In genomic region chr6:34020278-34020677, GRCh38 we compare ENCODE assay signal across 34 cellular contexts.
"Had no signal": no experiment of that assay in that cellular context is flagged by ENCODE, and none has a peak within 500 bp of the region (broad histone marks: within the 10 kb centered on the region; RNA-seq: fewer than 3 reads in every experiment).

No MANE protein-coding gene starts in this region.

- H3K9me3 ChIP-seq: adrenal gland, ascending aorta, breast epithelium, gastrocnemius medialis had no signal

- H3K4me1 ChIP-seq: adrenal gland, ascending aorta, breast epithelium, esophagus muscularis mucosa, foreskin keratinocyte, gastrocnemius medialis had no signal

- H3K9me3 Mint-ChIP-seq: activated CD4-positive, alpha-beta memory T cell treated with anti-CD3 and anti-CD28 coated beads for 36 hours; activated CD4-positive, alpha-beta T cell treated with anti-CD3 and anti-CD28 coated beads, Interleukin-2, amount 10 ng/mL, durations not matched to agents 24 days and 14 days; activated naive CD4-positive, alpha-beta T cell treated with anti-CD3 and anti-CD28 coated beads for 36 hours; activated naive CD4-positive, alpha-beta T cell treated with anti-CD3 and anti-CD28 coated beads, Interleukin-2, amount 50 U/mL, for 24 hours; activated naive CD8-positive, alpha-beta T cell treated with anti-CD3 and anti-CD28 coated beads for 36 hours; activated naive CD8-positive, alpha-beta T cell treated with anti-CD3 and anti-CD28 coated beads, Interleukin-2, amount 50 U/mL, for 24 hours; activated T-helper 1 cell treated with anti-CD3 and anti-CD28 coated beads, Interleukin-12 subunit alpha, Interleukin-12 subunit beta, Interleukin-2, Interleukin-4 antibody, amounts not matched to agents 30 ng/mL and 10 ng/mL and 1 ng/mL, durations not matched to agents 14 hours and 24 hours and 36 hours; activated T-helper 2 cell treated with anti-CD3 and anti-CD28 coated beads, Interferon-gamma antibody, Interleukin-2, Interleukin-4, amounts not matched to agents 10 μg/mL and 5 μg/mL and 100 μg/mL, durations not matched to agents 14 hours and 24 hours and 36 hours; effector memory CD8-positive, alpha-beta T cell had no signal

- H3K27me3 ChIP-seq: adrenal gland, ascending aorta, breast epithelium, cardiac muscle cell had no signal

- H3K4me3 Mint-ChIP-seq: activated CD4-positive, alpha-beta memory T cell treated with anti-CD3 and anti-CD28 coated beads for 36 hours; activated CD4-positive, alpha-beta T cell treated with anti-CD3 and anti-CD28 coated beads for 36 hours; activated CD4-positive, alpha-beta T cell treated with anti-CD3 and anti-CD28 coated beads, Interleukin-2, amount 10 ng/mL, durations not matched to agents 24 days and 14 days; activated CD8-positive, alpha-beta memory T cell treated with anti-CD3 and anti-CD28 coated beads, Interleukin-2, amount 10 ng/mL, durations not matched to agents 7 days and 5 days; activated CD8-positive, alpha-beta T cell treated with anti-CD3 and anti-CD28 coated beads, Interleukin-2, amount 10 ng/mL, durations not matched to agents 7 days and 5 days; activated naive CD4-positive, alpha-beta T cell treated with anti-CD3 and anti-CD28 coated beads for 36 hours; activated naive CD4-positive, alpha-beta T cell treated with anti-CD3 and anti-CD28 coated beads, Interleukin-2, amount 50 U/mL, for 24 hours; activated naive CD8-positive, alpha-beta T cell treated with anti-CD3 and anti-CD28 coated beads for 36 hours; activated naive CD8-positive, alpha-beta T cell treated with anti-CD3 and anti-CD28 coated beads, Interleukin-2, amount 50 U/mL, for 24 hours; activated T-helper 1 cell treated with anti-CD3 and anti-CD28 coated beads, Interleukin-12 subunit alpha, Interleukin-12 subunit beta, Interleukin-2, Interleukin-4 antibody, amounts not matched to agents 30 ng/mL and 10 ng/mL and 1 ng/mL, durations not matched to agents 14 hours and 24 hours and 36 hours; brain; effector memory CD8-positive, alpha-beta T cell had no signal

- H3K27ac ChIP-seq: adrenal gland, ascending aorta, breast epithelium, cardiac muscle cell, coronary artery, esophagus muscularis mucosa, foreskin keratinocyte, gastrocnemius medialis had no signal

- H3K27ac Mint-ChIP-seq: activated CD4-positive, alpha-beta memory T cell treated with anti-CD3 and anti-CD28 coated beads for 36 hours; activated CD4-positive, alpha-beta T cell treated with anti-CD3 and anti-CD28 coated beads for 36 hours; activated CD4-positive, alpha-beta T cell treated with anti-CD3 and anti-CD28 coated beads, Interleukin-2, amount 10 ng/mL, durations not matched to agents 24 days and 14 days; activated CD8-positive, alpha-beta memory T cell treated with anti-CD3 and anti-CD28 coated beads, Interleukin-2, amount 10 ng/mL, durations not matched to agents 7 days and 5 days; activated CD8-positive, alpha-beta T cell treated with anti-CD3 and anti-CD28 coated beads, Interleukin-2, amount 10 ng/mL, durations not matched to agents 7 days and 5 days; activated naive CD4-positive, alpha-beta T cell treated with anti-CD3 and anti-CD28 coated beads for 36 hours; activated naive CD4-positive, alpha-beta T cell treated with anti-CD3 and anti-CD28 coated beads, Interleukin-2, amount 50 U/mL, for 24 hours; activated naive CD8-positive, alpha-beta T cell treated with anti-CD3 and anti-CD28 coated beads for 36 hours; activated naive CD8-positive, alpha-beta T cell treated with anti-CD3 and anti-CD28 coated beads, Interleukin-2, amount 50 U/mL, for 24 hours; activated T-helper 1 cell treated with anti-CD3 and anti-CD28 coated beads, Interleukin-12 subunit alpha, Interleukin-12 subunit beta, Interleukin-2, Interleukin-4 antibody, amounts not matched to agents 30 ng/mL and 10 ng/mL and 1 ng/mL, durations not matched to agents 14 hours and 24 hours and 36 hours; activated T-helper 2 cell treated with anti-CD3 and anti-CD28 coated beads, Interferon-gamma antibody, Interleukin-2, Interleukin-4, amounts not matched to agents 10 μg/mL and 5 μg/mL and 100 μg/mL, durations not matched to agents 14 hours and 24 hours and 36 hours; effector memory CD8-positive, alpha-beta T cell had no signal

- DNase-seq: activated CD4-positive, alpha-beta memory T cell treated with anti-CD3 and anti-CD28 coated beads for 36 hours; activated CD4-positive, alpha-beta T cell treated with anti-CD3 and anti-CD28 coated beads for 36 hours; activated CD4-positive, alpha-beta T cell treated with anti-CD3 and anti-CD28 coated beads, Interleukin-2, amount 10 ng/mL, durations not matched to agents 24 days and 14 days; activated CD4-positive, CD25-positive, alpha-beta regulatory T cell; activated CD4-positive, CD25-positive, alpha-beta regulatory T cell treated with anti-CD3 and anti-CD28 coated beads, Interleukin-2, amount 50 U/mL, for 72 hours; activated CD8-positive, alpha-beta memory T cell treated with anti-CD3 and anti-CD28 coated beads, Interleukin-2, amount 10 ng/mL, durations not matched to agents 7 days and 5 days; activated CD8-positive, alpha-beta memory T cell treated with anti-CD3 and anti-CD28 coated beads, Interleukin-2, amount 50 U/mL, for 4 hours; activated CD8-positive, alpha-beta T cell treated with anti-CD3 and anti-CD28 coated beads, Interleukin-2, amount 10 ng/mL, durations not matched to agents 7 days and 5 days; activated effector memory CD4-positive, alpha-beta T cell treated with anti-CD3 and anti-CD28 coated beads, Interleukin-2, amount 50 U/mL, for 16 hours; activated naive CD4-positive, alpha-beta T cell treated with anti-CD3 and anti-CD28 coated beads for 36 hours; activated naive CD8-positive, alpha-beta T cell treated with anti-CD3 and anti-CD28 coated beads for 36 hours; activated naive CD8-positive, alpha-beta T cell treated with anti-CD3 and anti-CD28 coated beads, Interleukin-2, amount 50 U/mL, for 24 hours; activated T-cell treated with anti-CD3 and anti-CD28 coated beads, Interleukin-2, amount 50 U/mL, for 1 hour; activated T-cell treated with anti-CD3 and anti-CD28 coated beads, Interleukin-2, amount 50 U/mL, for 48 hours; adrenal gland; amygdala; central memory CD4-positive, alpha-beta T cell; cerebellar nuclear complex; dermis blood vessel endothelial cell; effector CD4-positive, alpha-beta T cell; effector memory CD8-positive, alpha-beta T cell; erythroblast; foreskin keratinocyte; gastrocnemius medialis; T-helper 2 cell had no signal

- H3K36me3 ChIP-seq: adrenal gland, ascending aorta, breast epithelium, cardiac muscle cell, esophagus muscularis mucosa, gastrocnemius medialis had no signal

- ATAC-seq: activated CD4-positive, alpha-beta T cell treated with anti-CD3 and anti-CD28 coated beads for 36 hours; activated CD8-positive, alpha-beta memory T cell treated with anti-CD3 and anti-CD28 coated beads, Interleukin-2, amount 10 ng/mL, durations not matched to agents 7 days and 5 days; activated CD8-positive, alpha-beta T cell treated with anti-CD3 and anti-CD28 coated beads, Interleukin-2, amount 10 ng/mL, durations not matched to agents 7 days and 5 days; activated naive CD8-positive, alpha-beta T cell treated with anti-CD3 and anti-CD28 coated beads, Interleukin-2, amount 50 U/mL, for 24 hours; effector memory CD8-positive, alpha-beta T cell; foreskin keratinocyte; gastrocnemius medialis had no signal

- H3K4me1 Mint-ChIP-seq: activated CD4-positive, alpha-beta T cell treated with anti-CD3 and anti-CD28 coated beads for 36 hours; activated CD4-positive, alpha-beta T cell treated with anti-CD3 and anti-CD28 coated beads, Interleukin-2, amount 10 ng/mL, durations not matched to agents 24 days and 14 days; activated CD8-positive, alpha-beta memory T cell treated with anti-CD3 and anti-CD28 coated beads, Interleukin-2, amount 10 ng/mL, durations not matched to agents 7 days and 5 days; activated naive CD4-positive, alpha-beta T cell treated with anti-CD3 and anti-CD28 coated beads, Interleukin-2, amount 50 U/mL, for 24 hours; activated naive CD8-positive, alpha-beta T cell treated with anti-CD3 and anti-CD28 coated beads for 36 hours; activated naive CD8-positive, alpha-beta T cell treated with anti-CD3 and anti-CD28 coated beads, Interleukin-2, amount 50 U/mL, for 24 hours had no signal

- H3K4me3 ChIP-seq: adrenal gland, ascending aorta, breast epithelium, cardiac muscle cell, coronary artery, esophagus muscularis mucosa, gastrocnemius medialis had no signal

- H3K27me3 Mint-ChIP-seq: activated CD4-positive, alpha-beta T cell treated with anti-CD3 and anti-CD28 coated beads for 36 hours; activated naive CD4-positive, alpha-beta T cell treated with anti-CD3 and anti-CD28 coated beads, Interleukin-2, amount 50 U/mL, for 24 hours; activated naive CD8-positive, alpha-beta T cell treated with anti-CD3 and anti-CD28 coated beads for 36 hours had no signal

- H3K36me3 Mint-ChIP-seq: activated CD4-positive, alpha-beta memory T cell treated with anti-CD3 and anti-CD28 coated beads for 36 hours; activated CD8-positive, alpha-beta memory T cell treated with anti-CD3 and anti-CD28 coated beads, Interleukin-2, amount 10 ng/mL, durations not matched to agents 7 days and 5 days; activated naive CD4-positive, alpha-beta T cell treated with anti-CD3 and anti-CD28 coated beads, Interleukin-2, amount 50 U/mL, for 24 hours; activated naive CD8-positive, alpha-beta T cell treated with anti-CD3 and anti-CD28 coated beads for 36 hours; brain had no signal
